ENCODE assay signal across 20 cellular contexts in genomic region chr15:64474846-64475245, GRCh38.
DNase-seq lines count a peak whose midpoint lies in the region; ATAC-seq, FAIRE-seq and TF ChIP-seq lines count a peak whose summit lies in the region.
"Had no signal": no experiment of that assay in that cellular context is flagged by ENCODE, and none has a peak within 500 bp of the region (broad histone marks: within the 10 kb centered on the region; RNA-seq: fewer than 3 reads in every experiment).

No MANE protein-coding gene starts in this region.

- FAIRE-seq in urothelium cell line (lab: Jason Lieb, UNC), result no peak
- FAIRE-seq: A549, H54, HTR-8/SVneo had no signal

- peaks cover 14% of the 10 kb centered on the region for H3K36me3 Mint-ChIP-seq in activated naive CD4-positive, alpha-beta T cell treated with anti-CD3 and anti-CD28 coated beads, Interleukin-2, amount 50 U/mL, for 24 hours
- peaks cover 8% of the 10 kb centered on the region for H3K36me3 Mint-ChIP-seq in central memory CD8-positive, alpha-beta T cell (ENCODE audit: insufficient read depth)
- peaks cover 54% of the 10 kb centered on the region for H3K36me3 Mint-ChIP-seq in nephron progenitor cell (ENCODE audit: low read depth)

- peak overlapping the region; percentile 0 for H3K27ac Mint-ChIP-seq in activated naive CD4-positive, alpha-beta T cell treated with anti-CD3 and anti-CD28 coated beads, Interleukin-2, amount 50 U/mL, for 24 hours
- peak overlapping the region; percentile 62 for H3K27ac Mint-ChIP-seq in central memory CD8-positive, alpha-beta T cell (ENCODE audit: low read depth)
- peak overlapping the region; percentile 37 for H3K27ac Mint-ChIP-seq in nephron progenitor cell
- H3K27ac Mint-ChIP-seq: GM23338, HFFc6 had no signal

- no peak overlapping the region for H3K4me3 Mint-ChIP-seq in activated naive CD4-positive, alpha-beta T cell treated with anti-CD3 and anti-CD28 coated beads, Interleukin-2, amount 50 U/mL, for 24 hours
- no peak overlapping the region for H3K4me3 Mint-ChIP-seq in central memory CD8-positive, alpha-beta T cell
- no peak overlapping the region for H3K4me3 Mint-ChIP-seq in nephron progenitor cell
- H3K4me3 Mint-ChIP-seq: CD4-positive, alpha-beta memory T cell; GM23338; HFFc6 had no signal

- ATAC-seq in central memory CD8-positive, alpha-beta T cell (replicated peaks; ENCODE audit: extremely low read depth, poor library complexity, severe bottlenecking), result no peak
- no peak for ATAC-seq in GM18907 (IDR thresholded peaks at IDR 0.05; ENCODE audit: unreplicated experiment)
- ATAC-seq: A549, GM23338, HCT116, K562 had no signal

- DNase-seq in activated naive CD4-positive, alpha-beta T cell (lab: John Stamatoyannopoulos, UW), result no peak
- DNase-seq in central memory CD8-positive, alpha-beta T cell (ENCODE audit: low spot score in 2 of 2), result no peak
- DNase-seq in nephron progenitor cell, result no peak
- DNase-seq in urothelium cell line (ENCODE audit: low spot score), result no peak
- no peak for DNase-seq in NCI-H524 (lab: John Stamatoyannopoulos, UW)
- DNase-seq: AML-193; Calu3; CD4-positive, alpha-beta memory T cell; DMS79 treated with DMSO at 0.1 percent for 48 hours; GF-D8; HFFc6; IMR-90 had no signal

- no peaks in the 10 kb centered on the region for H3K9me3 Mint-ChIP-seq in activated naive CD4-positive, alpha-beta T cell treated with anti-CD3 and anti-CD28 coated beads, Interleukin-2, amount 50 U/mL, for 24 hours
- no peaks in the 10 kb centered on the region for H3K9me3 Mint-ChIP-seq in central memory CD8-positive, alpha-beta T cell
- H3K9me3 Mint-ChIP-seq in nephron progenitor cell, result no peaks in the 10 kb centered on the region
- H3K9me3 Mint-ChIP-seq: CD4-positive, alpha-beta memory T cell; GM23338; HFFc6 had no signal

- no peaks in the 10 kb centered on the region for H3K27me3 Mint-ChIP-seq in activated naive CD4-positive, alpha-beta T cell treated with anti-CD3 and anti-CD28 coated beads, Interleukin-2, amount 50 U/mL, for 24 hours
- no peaks in the 10 kb centered on the region for H3K27me3 Mint-ChIP-seq in central memory CD8-positive, alpha-beta T cell
- no peaks in the 10 kb centered on the region for H3K27me3 Mint-ChIP-seq in nephron progenitor cell (ENCODE audit: low read depth, poor library complexity)
- H3K27me3 Mint-ChIP-seq: CD4-positive, alpha-beta memory T cell had no signal

- peaks cover 34% of the 10 kb centered on the region for H3K4me1 Mint-ChIP-seq in activated naive CD4-positive, alpha-beta T cell treated with anti-CD3 and anti-CD28 coated beads, Interleukin-2, amount 50 U/mL, for 24 hours
- peaks cover 28% of the 10 kb centered on the region for H3K4me1 Mint-ChIP-seq in central memory CD8-positive, alpha-beta T cell
- H3K4me1 Mint-ChIP-seq in nephron progenitor cell, result peaks cover 18% of the 10 kb centered on the region

- TF ChIP-seq CTCF in nephron progenitor cell (IDR thresholded peaks at IDR 0.05), result no peak

Comparison
In these comparisons a context has a peak if more than half of its experiments do, and no peak if none do; other contexts are left out.
1. H3K27ac Mint-ChIP-seq: peak in every context shown above with its lines; median percentile 62 in central memory CD8-positive, alpha-beta T cell; 37 in nephron progenitor cell; 0 in activated naive CD4-positive, alpha-beta T cell treated with anti-CD3 and anti-CD28 coated beads, Interleukin-2, amount 50 U/mL, for 24 hours.